In the genomic region with DNA sequence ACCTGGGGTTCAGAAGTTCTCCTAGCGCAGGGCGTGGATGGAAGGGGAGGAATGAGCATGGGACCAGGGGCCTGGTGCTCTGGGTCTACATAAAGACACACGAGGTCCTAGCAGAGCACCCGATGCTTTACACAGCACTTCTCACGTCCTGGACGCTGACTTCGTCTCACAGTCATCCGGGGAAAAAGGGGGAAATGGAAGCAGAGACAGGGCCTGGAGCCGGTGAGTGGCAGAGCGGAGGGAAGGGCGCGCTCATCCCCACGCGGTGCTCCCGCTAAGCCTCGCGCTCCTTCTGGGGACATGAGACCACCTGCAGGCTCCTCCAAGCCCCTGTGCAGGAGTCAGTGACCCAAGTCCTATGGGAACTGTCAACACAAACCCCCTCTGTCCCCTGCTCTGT, we compare ENCODE assay signal across 12 cellular contexts.
DNase-seq lines count a peak whose midpoint lies in the region; ATAC-seq and TF ChIP-seq lines count a peak whose summit lies in the region.
"Had no signal": no experiment of that assay in that cellular context is flagged by ENCODE, and none has a peak within 500 bp of the region (broad histone marks: within the 10 kb centered on the region; RNA-seq: fewer than 3 reads in every experiment).

No MANE protein-coding gene starts in this region.

- H3K36me3 ChIP-seq in A673 (ENCODE audit: insufficient read depth, low read length, poor library complexity, severe bottlenecking), result peaks cover 15% of the 10 kb centered on the region
- H3K36me3 ChIP-seq in GM23248 (ENCODE audit: low read depth), result peaks cover 84% of the 10 kb centered on the region
- H3K36me3 ChIP-seq in esophagus squamous epithelium, result peaks cover 0 to 70% (median 3%) of the 10 kb centered on the region in 3 donors
- H3K36me3 ChIP-seq in naive thymus-derived CD4-positive, alpha-beta T cell (ENCODE audit: control insufficient read depth in 2 of 3, insufficient read depth in 3 of 3, low read length in 3 of 3), result peaks cover 0 to 25% (median 0%) of the 10 kb centered on the region in 3 experiments

- no peak for TF ChIP-seq POLR2A in esophagus squamous epithelium (IDR thresholded peaks at IDR 0.05)

- H3K9me3 ChIP-seq in A673 (ENCODE audit: low read depth, low read length, poor library complexity, severe bottlenecking), result no peaks in the 10 kb centered on the region
- no peaks in the 10 kb centered on the region for H3K9me3 ChIP-seq in GM23248 (ENCODE audit: low read depth)
- H3K9me3 ChIP-seq in esophagus squamous epithelium, result no peaks in the 10 kb centered on the region
- no peaks in the 10 kb centered on the region for H3K9me3 ChIP-seq in naive thymus-derived CD4-positive, alpha-beta T cell (ENCODE audit: control insufficient read depth in 2 of 3, low read length in 3 of 3)
- H3K9me3 ChIP-seq: SJSA1 had no signal

- intact Hi-C loops in A673 (cut with micrococcal nuclease; ENCODE audit: unreplicated experiment), result no loop called here
- intact Hi-C loops in esophagus squamous epithelium (cut with DNase I), result no loop called here
- intact Hi-C loops in naive thymus-derived CD4-positive, alpha-beta T cell (cut with micrococcal nuclease), result no loop called here

- H3K9ac ChIP-seq in GM23248, result no peak overlapping the region

- TF ChIP-seq CTCF in A673 (conservative IDR thresholded peaks at IDR 0.05; ENCODE audit: low read depth, low read length) (no peak), esophagus squamous epithelium (IDR thresholded peaks at IDR 0.05) (no peak)

- 81 to 82% methylated on average over 16 to 17 of the region's 17 CpGs for WGBS in GM23248 (ENCODE audit: low coverage in 1 of 2, low lambda C conversion rate in 2 of 2, missing lambda C conversion rate in 2 of 2), 2 experiments
- WGBS in esophagus squamous epithelium, 2 donors, result 70 to 80% methylated on average over 6 to 10 of the region's 17 CpGs

- DNase-seq in A673 (ENCODE audit: low spot score) (peak; percentile 28), GM23248 (no peak), esophagus squamous epithelium (lab: John Stamatoyannopoulos, UW) (no peak), T-helper 1 cell (no peak), NCI-H146 (lab: John Stamatoyannopoulos, UW) (no peak)
- no peak for DNase-seq in naive thymus-derived CD4-positive, alpha-beta T cell
- DNase-seq: midbrain; NCI-H1092; NK-92 treated with Interleukin-12 subunit alpha and Interleukin-12 subunit beta, amount 100 ng/mL, for 24 hours had no signal

- H3K4me1 Mint-ChIP-seq in naive thymus-derived CD4-positive, alpha-beta T cell, result peaks cover 7 to 54% (median 32%) of the 10 kb centered on the region in 7 donors

- peaks cover 99% of the 10 kb centered on the region for H3K79me2 ChIP-seq in GM23248 (ENCODE audit: insufficient read depth)

- BruUV-seq in A673 (replicated peaks; lab: Mats Ljungman, UMichigan), result no TSS peak

- H3K9me3 Mint-ChIP-seq in naive thymus-derived CD4-positive, alpha-beta T cell, result no peaks in the 10 kb centered on the region

- peaks cover 74% of the 10 kb centered on the region for H3F3A ChIP-seq in GM23248 (ENCODE audit: insufficient read depth)

- H3K27ac ChIP-seq in A673 (ENCODE audit: low read depth, low read length, poor library complexity, severe bottlenecking) (peak overlapping the region; percentile 77), GM23248 (peak overlapping the region; percentile 33), esophagus squamous epithelium (peak overlapping the region in 3 of 4 donors; percentile 25 to 53 (median 45))
- H3K27ac ChIP-seq in naive thymus-derived CD4-positive, alpha-beta T cell (ENCODE audit: low read depth, low read length), result no peak overlapping the region
- H3K27ac ChIP-seq: SJSA1 had no signal

- H3K9me2 ChIP-seq in GM23248 (ENCODE audit: insufficient read depth), result no peaks in the 10 kb centered on the region

- H3K4me3 ChIP-seq in A673 (ENCODE audit: low read depth, low read length, poor library complexity, severe bottlenecking), result no peak overlapping the region
- H3K4me3 ChIP-seq in GM23248, result no peak overlapping the region
- H3K4me3 ChIP-seq in esophagus squamous epithelium, result no peak overlapping the region
- H3K4me3 ChIP-seq in naive thymus-derived CD4-positive, alpha-beta T cell (ENCODE audit: low read length), result no peak overlapping the region
- H3K4me3 ChIP-seq: SJSA1 had no signal

- no peak overlapping the region for H2AFZ ChIP-seq in GM23248

- POLR2A ChIA-PET in A673 (lab: Charles Lee; ENCODE audit: low non-redundant PET), result interaction anchor here (0.6 kb wide), 1 partner anchor 13 kb away, joined by 3 read pairs; no protein-coding TSS in a partner anchor
- POLR2A ChIA-PET in naive thymus-derived CD4-positive, alpha-beta T cell (lab: Charles Lee), result no interaction called here

- peaks cover 0 to 51% (median 11%) of the 10 kb centered on the region in 5 donors for H3K36me3 Mint-ChIP-seq in naive thymus-derived CD4-positive, alpha-beta T cell

- H3K27me3 ChIP-seq in A673 (replicated peaks; ENCODE audit: insufficient read depth, low read depth, low read length, poor library complexity) (no peaks in the 10 kb centered on the region), GM23248 (replicated peaks; ENCODE audit: insufficient read depth) (no peaks in the 10 kb centered on the region), esophagus squamous epithelium (no peaks in the 10 kb centered on the region)
- no peaks in the 10 kb centered on the region for H3K27me3 ChIP-seq in naive thymus-derived CD4-positive, alpha-beta T cell (ENCODE audit: control insufficient read depth in 2 of 2, insufficient read depth in 2 of 2, low read length in 2 of 2)
- H3K27me3 ChIP-seq: SJSA1 had no signal

- CTCF ChIA-PET in A673 (lab: Charles Lee), result interaction anchor here (0.5 kb wide), 1 partner anchor 20 kb away, joined by 7 read pairs; no protein-coding TSS in a partner anchor
- CTCF ChIA-PET in naive thymus-derived CD4-positive, alpha-beta T cell (lab: Charles Lee), result interaction anchor here (1.1 kb wide), 1 partner anchor 12 kb away, joined by 3 read pairs; no protein-coding TSS in a partner anchor

- H3K27me3 Mint-ChIP-seq in naive thymus-derived CD4-positive, alpha-beta T cell, result no peaks in the 10 kb centered on the region

- H3K4me1 ChIP-seq in A673 (ENCODE audit: insufficient read depth, low read length, poor library complexity, severe bottlenecking), result peaks cover 53% of the 10 kb centered on the region
- H3K4me1 ChIP-seq in GM23248 (ENCODE audit: insufficient read depth), result peaks cover 34% of the 10 kb centered on the region
- peaks cover 0 to 35% (median 20%) of the 10 kb centered on the region in 3 donors for H3K4me1 ChIP-seq in esophagus squamous epithelium
- peaks cover 0 to 10% of the 10 kb centered on the region in 2 donors for H3K4me1 ChIP-seq in naive thymus-derived CD4-positive, alpha-beta T cell (ENCODE audit: control insufficient read depth in 2 of 2, insufficient read depth in 2 of 2, low read length in 2 of 2)

- in situ Hi-C loops in GM23248 (cut with MboI), result no loop called here

- no peak overlapping the region for H3K4me2 ChIP-seq in GM23248 (ENCODE audit: unreplicated experiment)

- H3K27ac Mint-ChIP-seq in naive thymus-derived CD4-positive, alpha-beta T cell, result peak overlapping the region in 5 of 9 donors; percentile 12 to 87 (median 46)

- no peak for ATAC-seq in naive thymus-derived CD4-positive, alpha-beta T cell
- ATAC-seq in HG02759 (IDR thresholded peaks at IDR 0.05; ENCODE audit: unreplicated experiment), result no peak
- no peak for ATAC-seq in HG03354 (IDR thresholded peaks at IDR 0.05; ENCODE audit: poor library complexity, severe bottlenecking, unreplicated experiment)

- H4K20me1 ChIP-seq in GM23248 (ENCODE audit: insufficient read depth), result 0 out of 2 replicates have a peak, but pooled peaks cover 9% of the 10 kb centered on the region

- peak overlapping the region in 4 of 10 donors; percentile 5 to 63 (median 25) for H3K4me3 Mint-ChIP-seq in naive thymus-derived CD4-positive, alpha-beta T cell
